8 cellular contexts compared by ENCODE assay signal in genomic region chr1:89018318-89018717, GRCh38. TPM values are rescaled to one million over a fixed set of nuclear protein-coding genes. Genes with fewer than 3 reads are reported as not detected.
DNase-seq lines count a peak whose midpoint lies in the region; ATAC-seq and TF ChIP-seq lines count a peak whose summit lies in the region.
"Not testable (repeated sequence)": the region's sequence is repeated elsewhere in the genome, so short reads cannot be mapped to it uniquely, and the experiment has no call there.

No MANE protein-coding gene starts in this region.

- H3K27ac Mint-ChIP-seq in CD4-positive, CD25-positive, alpha-beta regulatory T cell, result peak overlapping the region; percentile 51 to 92 (median 76)
- H3K27ac Mint-ChIP-seq in MCF 10A (ENCODE audit: low read depth, unreplicated experiment) (peak overlapping the region; percentile 60), mesothelial cell of epicardium (peak overlapping the region; percentile 83), osteocyte (ENCODE audit: unreplicated experiment) (peak overlapping the region; percentile 35)

- peaks cover 58% of the 10 kb centered on the region for H3K36me3 Mint-ChIP-seq in CD4-positive, CD25-positive, alpha-beta regulatory T cell
- peaks cover 62% of the 10 kb centered on the region for H3K36me3 Mint-ChIP-seq in MCF 10A (ENCODE audit: insufficient read depth, unreplicated experiment)
- peaks cover 12% of the 10 kb centered on the region for H3K36me3 Mint-ChIP-seq in mesothelial cell of epicardium
- H3K36me3 Mint-ChIP-seq in osteocyte (ENCODE audit: unreplicated experiment), result peaks cover 50% of the 10 kb centered on the region

- H3K4me3 Mint-ChIP-seq in CD4-positive, CD25-positive, alpha-beta regulatory T cell, result peak overlapping the region; percentile 46 to 75 (median 66)
- not testable (repeated sequence) for H3K4me3 Mint-ChIP-seq in MCF 10A (ENCODE audit: unreplicated experiment); osteocyte (ENCODE audit: unreplicated experiment)
- peak overlapping the region; percentile 47 for H3K4me3 Mint-ChIP-seq in mesothelial cell of epicardium

- POLR2A ChIA-PET in MCF 10A (lab: Yijun Ruan, JAX), result not testable (repeated sequence)

- ATAC-seq in CD4-positive, CD25-positive, alpha-beta regulatory T cell (ENCODE audit: low read depth in 2 of 2), result not testable (repeated sequence)

- not testable (repeated sequence) for H3K27ac ChIP-seq in CD4-positive, CD25-positive, alpha-beta regulatory T cell (ENCODE audit: insufficient read depth, low read length, poor library complexity, severe bottlenecking)
- H3K27ac ChIP-seq in VCaP, result peak overlapping the region; percentile 29; the same call in 1 of the 2 replicates

- DNase-seq in CD4-positive, CD25-positive, alpha-beta regulatory T cell; MCF 10A (ENCODE audit: unreplicated experiment); mesothelial cell of epicardium (ENCODE audit: low spot score in 2 of 2, unreplicated experiment in 2 of 2); osteocyte (ENCODE audit: extremely low spot score, unreplicated experiment): not testable (repeated sequence)
- DNase-seq in HT-29 (ENCODE audit: low spot score) (peak; percentile 42), NCI-H510A treated with DMSO at 0.1 percent for 48 hours (lab: John Stamatoyannopoulos, UW) (peak; percentile 37), epithelial cell of esophagus (ENCODE audit: low read depth) (peak; percentile 52)

- not testable (repeated sequence) for H3K9me3 Mint-ChIP-seq in CD4-positive, CD25-positive, alpha-beta regulatory T cell; MCF 10A (ENCODE audit: unreplicated experiment); mesothelial cell of epicardium; osteocyte (ENCODE audit: unreplicated experiment)

- H3K9me3 ChIP-seq in CD4-positive, CD25-positive, alpha-beta regulatory T cell (ENCODE audit: control insufficient read depth in 2 of 2, low read length in 2 of 2), result not testable (repeated sequence)

- CTCF ChIA-PET in MCF 10A (lab: Yijun Ruan, JAX), result interaction anchor here (0.7 to 0.9 kb wide), 2 partner anchors 11 to 19 kb away, joined by 3 read pairs; no protein-coding TSS in a partner anchor

- intact Hi-C loops in MCF 10A (cut with micrococcal nuclease), result not testable (repeated sequence)

- peaks cover 59% of the 10 kb centered on the region for H3K36me3 ChIP-seq in CD4-positive, CD25-positive, alpha-beta regulatory T cell (ENCODE audit: control insufficient read depth, insufficient read depth, low read length)

- BruUV-seq in MCF 10A (replicated peaks; lab: Mats Ljungman, UMichigan), result not testable (repeated sequence)

- not testable (repeated sequence) for H3K27me3 ChIP-seq in CD4-positive, CD25-positive, alpha-beta regulatory T cell (ENCODE audit: control insufficient read depth, insufficient read depth, low read length)

- H3K27me3 Mint-ChIP-seq in CD4-positive, CD25-positive, alpha-beta regulatory T cell; MCF 10A (ENCODE audit: insufficient read depth, unreplicated experiment); mesothelial cell of epicardium (ENCODE audit: low read depth); osteocyte (ENCODE audit: unreplicated experiment): not testable (repeated sequence)

- H3K4me1 Mint-ChIP-seq in CD4-positive, CD25-positive, alpha-beta regulatory T cell, result peaks cover 29 to 81% (median 55%) of the 10 kb centered on the region in 4 donors
- H3K4me1 Mint-ChIP-seq in MCF 10A (ENCODE audit: insufficient read depth, unreplicated experiment) (peaks cover 15% of the 10 kb centered on the region), mesothelial cell of epicardium (peaks cover 45% of the 10 kb centered on the region), osteocyte (ENCODE audit: unreplicated experiment) (peaks cover 26% of the 10 kb centered on the region)

- H3K4me3 ChIP-seq in CD4-positive, CD25-positive, alpha-beta regulatory T cell (ENCODE audit: low read depth, low read length); epithelial cell of esophagus (ENCODE audit: low read length): not testable (repeated sequence)

- TF ChIP-seq CTCF in VCaP (conservative IDR thresholded peaks at IDR 0.05); MCF 10A (IDR thresholded peaks at IDR 0.05; ENCODE audit: unreplicated experiment); epithelial cell of esophagus (IDR thresholded peaks at IDR 0.05; ENCODE audit: insufficient read depth, low read depth, low read length, missing control alignments); mesothelial cell of epicardium (IDR thresholded peaks at IDR 0.05; ENCODE audit: unreplicated experiment); osteocyte (IDR thresholded peaks at IDR 0.05): not testable (repeated sequence)

- peaks cover 37% of the 10 kb centered on the region for H3K4me1 ChIP-seq in CD4-positive, CD25-positive, alpha-beta regulatory T cell (ENCODE audit: control insufficient read depth, insufficient read depth, low read length, poor library complexity, severe bottlenecking)

RNA-seq across cellular contexts. Expression of gene GBP3, which starts 4.3 kb away (rescaled TPM):
- 36.6 TPM for total RNA-seq in CD4-positive, CD25-positive, alpha-beta regulatory T cell
- polyA plus RNA-seq in CD4-positive, CD25-positive, alpha-beta regulatory T cell, result 10 to 100 TPM; 11.7 to 21.8 (median 18.1) TPM
- total RNA-seq in HT-29 (2014; rRNA removed; shearing (Covaris generic)), result 8.6 and 9.2 TPM in 2 replicates
- total RNA-seq in MCF 10A (2022) (19.4 and 20.1 TPM in 2 replicates), mesothelial cell of epicardium (6.4 to 7.2 TPM (median 6.6 TPM) in 3 replicates), osteocyte (16.2 and 18.3 TPM in 2 replicates)

RNA-seq across cellular contexts. Expression of gene KYAT3, which starts 25.9 kb away (rescaled TPM):
- total RNA-seq in CD4-positive, CD25-positive, alpha-beta regulatory T cell, result 16.5 TPM
- 10 to 100 TPM; 20.4 to 32.0 (median 24.4) TPM for polyA plus RNA-seq in CD4-positive, CD25-positive, alpha-beta regulatory T cell
- total RNA-seq in HT-29 (2014; rRNA removed; shearing (Covaris generic)), result 7.3 and 8.8 TPM in 2 replicates
- total RNA-seq in MCF 10A (2022) (59.1 and 61.5 TPM in 2 replicates), mesothelial cell of epicardium (50.6 to 54.2 TPM (median 53.7 TPM) in 3 replicates), osteocyte (39.8 and 40.2 TPM in 2 replicates)

RNA-seq across cellular contexts. Expression of gene RBMXL1, which starts 25.9 kb away (rescaled TPM):
- 30.3 TPM for total RNA-seq in CD4-positive, CD25-positive, alpha-beta regulatory T cell
- polyA plus RNA-seq in CD4-positive, CD25-positive, alpha-beta regulatory T cell, result 10 to 100 TPM; 10.6 to 14.0 (median 11.1) TPM
- 8.4 and 9.3 TPM in 2 replicates for total RNA-seq in HT-29 (2014; rRNA removed; shearing (Covaris generic))
- total RNA-seq in MCF 10A (2022) (16.1 and 18.4 TPM in 2 replicates), mesothelial cell of epicardium (19.1 to 20.8 TPM (median 20.1 TPM) in 3 replicates), osteocyte (13.5 and 14.3 TPM in 2 replicates)

RNA-seq across cellular contexts. Expression of gene GBP1, which starts 46.7 kb away (rescaled TPM):
- 87.1 TPM for total RNA-seq in CD4-positive, CD25-positive, alpha-beta regulatory T cell
- polyA plus RNA-seq in CD4-positive, CD25-positive, alpha-beta regulatory T cell, result 100 to 1,000 TPM in 1 of 4 donors, 10 to 100 TPM in 3; 70.4 to 124 (median 93.6) TPM
- 1.8 and 2.7 TPM in 2 replicates for total RNA-seq in HT-29 (2014; rRNA removed; shearing (Covaris generic))
- total RNA-seq in MCF 10A (2022), result 10.4 and 10.6 TPM in 2 replicates
- total RNA-seq in mesothelial cell of epicardium, result 52.3 to 58.3 TPM (median 55.5 TPM) in 3 replicates
- 24.4 and 26.3 TPM in 2 replicates for total RNA-seq in osteocyte
